ENCODE assay signal across 16 cellular contexts in genomic region chrX:1388651-1389050, GRCh38. TPM values are rescaled to one million over a fixed set of nuclear protein-coding genes. Genes with fewer than 3 reads are reported as not detected.
A peak's percentile ranks its signal among the peaks of the same experiment; 100 is the strongest.
DNase-seq lines count a peak whose midpoint lies in the region; ATAC-seq and TF ChIP-seq lines count a peak whose summit lies in the region.
"Had no signal": no experiment of that assay in that cellular context is flagged by ENCODE, and none has a peak within 500 bp of the region (broad histone marks: within the 10 kb centered on the region; RNA-seq: fewer than 3 reads in every experiment).

No MANE protein-coding gene starts in this region.

- no peak for TF ChIP-seq POLR2A in lower leg skin (IDR thresholded peaks at IDR 0.05)

- TF ChIP-seq CTCF in heart right ventricle (IDR thresholded peaks at IDR 0.05), result no peak
- no peak for TF ChIP-seq CTCF in mesothelial cell of epicardium (IDR thresholded peaks at IDR 0.05; ENCODE audit: unreplicated experiment)
- TF ChIP-seq CTCF in lower leg skin (IDR thresholded peaks at IDR 0.05), result no peak

- H3K27ac ChIP-seq in heart right ventricle (no peak overlapping the region), aorta (ENCODE audit: low read depth in 1 of 2, low read length in 2 of 2) (no peak overlapping the region)
- H3K27ac ChIP-seq: ovary had no signal

- H3K27ac Mint-ChIP-seq in activated T-cell treated with anti-CD3 and anti-CD28 coated beads, Interleukin-2, amount 50 U/mL, for 72 hours, result peak overlapping the region; percentile 87
- H3K27ac Mint-ChIP-seq in mesothelial cell of epicardium, result no peak overlapping the region

- peaks cover 51% of the 10 kb centered on the region for H3K4me1 Mint-ChIP-seq in activated T-cell treated with anti-CD3 and anti-CD28 coated beads, Interleukin-2, amount 50 U/mL, for 72 hours (ENCODE audit: low read depth)
- peaks cover 23% of the 10 kb centered on the region for H3K4me1 Mint-ChIP-seq in mesothelial cell of epicardium

- H3K9me3 ChIP-seq in heart right ventricle (no peaks in the 10 kb centered on the region), aorta (ENCODE audit: control insufficient read depth, low read length) (no peaks in the 10 kb centered on the region)
- H3K9me3 ChIP-seq: ovary had no signal

- peaks cover 5 to 76% (median 55%) of the 10 kb centered on the region in 9 donors for H3K36me3 ChIP-seq in heart right ventricle
- peaks cover 0 to 20% of the 10 kb centered on the region in 2 donors for H3K36me3 ChIP-seq in aorta (ENCODE audit: control insufficient read depth in 1 of 2, insufficient read depth in 2 of 2, low read length in 1 of 2)
- H3K36me3 ChIP-seq: ovary had no signal

- peak; percentile 27 for DNase-seq in Right ventricle myocardium superior
- DNase-seq in heart right ventricle, result no peak
- no peak for DNase-seq in activated T-cell treated with anti-CD3 and anti-CD28 coated beads, Interleukin-2, amount 50 U/mL, for 72 hours
- no peak for DNase-seq in mesothelial cell of epicardium (ENCODE audit: low spot score in 2 of 2, unreplicated experiment in 2 of 2)
- peak; percentile 4 to 37 for DNase-seq in aorta
- DNase-seq in COLO829 (ENCODE audit: low spot score), result no peak
- DNase-seq in lower leg skin (ENCODE audit: low spot score in 2 of 2), result no peak
- DNase-seq: activated CD4-positive, CD25-positive, alpha-beta regulatory T cell; amygdala; Karpas-422; left cardiac atrium; NCI-H187; NCI-H82; SIG-M5 had no signal

- no peaks in the 10 kb centered on the region for H3K27me3 Mint-ChIP-seq in activated T-cell treated with anti-CD3 and anti-CD28 coated beads, Interleukin-2, amount 50 U/mL, for 72 hours (ENCODE audit: low read depth)
- H3K27me3 Mint-ChIP-seq in mesothelial cell of epicardium (ENCODE audit: low read depth), result no peaks in the 10 kb centered on the region

- H3K36me3 Mint-ChIP-seq in activated T-cell treated with anti-CD3 and anti-CD28 coated beads, Interleukin-2, amount 50 U/mL, for 72 hours (ENCODE audit: insufficient read depth in 2 of 2), result peaks cover 20 to 43% of the 10 kb centered on the region in 2 donors
- peaks cover 47% of the 10 kb centered on the region for H3K36me3 Mint-ChIP-seq in mesothelial cell of epicardium

- no peaks in the 10 kb centered on the region for H3K9me3 Mint-ChIP-seq in activated T-cell treated with anti-CD3 and anti-CD28 coated beads, Interleukin-2, amount 50 U/mL, for 72 hours
- no peaks in the 10 kb centered on the region for H3K9me3 Mint-ChIP-seq in mesothelial cell of epicardium

- ATAC-seq in Right ventricle myocardium superior (ENCODE audit: poor library complexity), result no peak
- no peak for ATAC-seq in heart right ventricle
- no peak for ATAC-seq in activated T-cell treated with anti-CD3 and anti-CD28 coated beads, Interleukin-2, amount 50 U/mL, for 72 hours (replicated peaks in 1 of 2)
- ATAC-seq in aorta (ENCODE audit: low FRiP score), result no peak
- no peak for ATAC-seq in GM21529 (IDR thresholded peaks at IDR 0.05; ENCODE audit: unreplicated experiment)
- ATAC-seq: left cardiac atrium had no signal

- peak overlapping the region; percentile 42 to 52 for H3K4me3 Mint-ChIP-seq in activated T-cell treated with anti-CD3 and anti-CD28 coated beads, Interleukin-2, amount 50 U/mL, for 72 hours
- H3K4me3 Mint-ChIP-seq in mesothelial cell of epicardium, result peak overlapping the region; percentile 43

- 69 to 76% methylated on average over 4 of the region's 4 CpGs for WGBS in heart right ventricle, 2 donors
- 88 to 91% methylated on average over 4 of the region's 4 CpGs for WGBS in aorta, 2 donors
- 80 to 84% methylated on average over 4 of the region's 4 CpGs for WGBS in lower leg skin, 2 donors

- H3K4me1 ChIP-seq in heart right ventricle (peaks cover 18 to 49% (median 39%) of the 10 kb centered on the region in 9 donors), aorta (ENCODE audit: control insufficient read depth in 1 of 2, insufficient read depth in 2 of 2, low read length in 2 of 2) (no peaks in the 10 kb centered on the region)

- H3K4me3 ChIP-seq in heart right ventricle (peak overlapping the region in 1 of 10 donors; percentile 12), aorta (ENCODE audit: low read length in 2 of 2) (no peak overlapping the region), lower leg skin (ENCODE audit: low read depth, poor library complexity, severe bottlenecking) (no peak overlapping the region)
- H3K4me3 ChIP-seq: ovary had no signal

- H3K27me3 ChIP-seq in heart right ventricle (no peaks in the 10 kb centered on the region), aorta (ENCODE audit: control insufficient read depth in 1 of 2, insufficient read depth in 2 of 2, low read length in 1 of 2) (no peaks in the 10 kb centered on the region)
- H3K27me3 ChIP-seq: ovary had no signal

- intact Hi-C loops in Right ventricle myocardium superior (cut with DNase I) (no loop called here), heart right ventricle (cut with DNase I) (no loop called here), aorta (cut with DNase I) (no loop called here), lower leg skin (cut with DNase I; ENCODE audit: low total_unique reads) (no loop called here)

RNA-seq across cellular contexts. Expression of gene SLC25A6, which starts 3.3 kb away (rescaled TPM):
- total RNA-seq in Right ventricle myocardium superior (141 TPM), heart right ventricle (100 to 1,000 TPM; 128 to 186 (median 141) TPM), mesothelial cell of epicardium (453 to 469 TPM (median 460 TPM) in 3 replicates), aorta (100 to 1,000 TPM; 207 to 212 TPM), lower leg skin (100 to 1,000 TPM; 187 to 282 (median 260) TPM)
- polyA plus RNA-seq in heart right ventricle (100 to 1,000 TPM in 1 of 2 donors, 10 to 100 TPM in 1; 74.8 to 272 TPM), aorta (100 to 1,000 TPM; 316 to 348 TPM)
- total RNA-seq in activated T-cell treated with anti-CD3 and anti-CD28 coated beads, Interleukin-2, amount 50 U/mL, for 72 hours, result 100 to 1,000 TPM; 402 to 411 TPM

RNA-seq across cellular contexts. Expression of gene IL3RA, which starts 52.1 kb away (rescaled TPM):
- 6.4 TPM for total RNA-seq in Right ventricle myocardium superior
- 10 to 100 TPM in 1 of 10 donors, 1 to 10 TPM in 9; 4.5 to 11.4 (median 5.0) TPM for total RNA-seq in heart right ventricle
- 10 to 100 TPM; 15.2 to 20.8 TPM for polyA plus RNA-seq in heart right ventricle
- total RNA-seq in activated T-cell treated with anti-CD3 and anti-CD28 coated beads, Interleukin-2, amount 50 U/mL, for 72 hours, result 1 to 10 TPM; 1.5 to 7.5 TPM
- total RNA-seq in mesothelial cell of epicardium, result 0.16 to 0.20 TPM in 2 of 3 replicates, not detected in the other
- 10 to 100 TPM in 1 of 2 donors, 1 to 10 TPM in 1; 6.3 to 21.9 TPM for total RNA-seq in aorta
- polyA plus RNA-seq in aorta, result under 1 TPM in 1 of 2 donors, not detected in 1; 0.95 TPM
- total RNA-seq in lower leg skin, result 1 to 10 TPM; 1.7 to 6.2 (median 4.5) TPM

Comparison
In these comparisons a context has a peak if more than half of its experiments do, and no peak if none do; other contexts are left out.
1. DNase-seq: peak in Right ventricle myocardium superior (single experiment) and aorta (2 of 2); none in heart right ventricle (0 of 2), activated T-cell treated with anti-CD3 and anti-CD28 coated beads, Interleukin-2, amount 50 U/mL, for 72 hours (0 of 2), mesothelial cell of epicardium (0 of 2), COLO829 (single experiment) and lower leg skin (0 of 2).